1 cellular context compared by ENCODE assay signal in genomic region chr17:39667262-39668140, GRCh38.
TF ChIP-seq lines count a peak whose summit lies in the region.

No MANE protein-coding gene starts in this region.

TF ChIP-seq in endothelial cell of umbilical vein, 7 proteins besides CTCF, POLR2A, EP300 and RAD21:
- TF ChIP-seq EZH2 (IDR thresholded peaks at IDR 0.05; ENCODE audit: borderline replicate concordance, low read depth, low read length, severe bottlenecking), result peak; percentile 79
- TF ChIP-seq GATA2 (IDR thresholded peaks at IDR 0.05; ENCODE audit: insufficient read depth, insufficient read length, low read depth, low read length), result no peak
